Comparison of ENCODE assay signal across 8 cellular contexts in genomic region chr15:76903251-76903681, GRCh38. TPM values are rescaled to one million over a fixed set of nuclear protein-coding genes. Genes with fewer than 3 reads are reported as not detected.
A peak's percentile ranks its signal among the peaks of the same experiment; 100 is the strongest.
DNase-seq lines count a peak whose midpoint lies in the region; TF ChIP-seq lines count a peak whose summit lies in the region.

No MANE protein-coding gene starts in this region.

- peaks cover 22% of the 10 kb centered on the region for H3F3A ChIP-seq in SK-N-SH (replicated peaks; ENCODE audit: insufficient read depth)

- no peak overlapping the region for H3K4me3 ChIP-seq in SK-N-SH (ENCODE audit: low read depth in 2 of 2, low read length in 1 of 2)
- no peak overlapping the region for H3K4me3 ChIP-seq in skeletal muscle tissue (ENCODE audit: low read length in 3 of 3)

- no peak overlapping the region for H2BK5ac ChIP-seq in H9 (ENCODE audit: insufficient read length, low read length)

- H2BK12ac ChIP-seq in H9 (ENCODE audit: insufficient read length, low read depth, low read length): no peak overlapping the region

- TF ChIP-seq EP300 in SK-N-SH (IDR thresholded peaks at IDR 0.05; ENCODE audit: borderline replicate concordance in 1 of 2, low read depth in 1 of 2, low read length in 1 of 2): no peak

- H3K4me2 ChIP-seq in H9 (ENCODE audit: insufficient read depth, insufficient read length, low read length): no peak overlapping the region
- peak overlapping the region; percentile 25; the same call in 1 of the 2 replicates for H3K4me2 ChIP-seq in SK-N-SH

- H3K27me3 Mint-ChIP-seq in H9 (ENCODE audit: low read depth): peaks cover 39% of the 10 kb centered on the region

- no peaks in the 10 kb centered on the region for H3K79me1 ChIP-seq in H9 (ENCODE audit: insufficient read depth, low read depth, low read length, poor library complexity, severe bottlenecking)

- H2BK20ac ChIP-seq in H9 (ENCODE audit: low read depth, low read length, poor library complexity, severe bottlenecking): no peak overlapping the region

- H4K5ac ChIP-seq in H9 (ENCODE audit: insufficient read length, low read depth, low read length): no peak overlapping the region

- H3K4ac ChIP-seq in H9 (ENCODE audit: low read depth, low read length): no peak overlapping the region

- no peak overlapping the region for H4K8ac ChIP-seq in H9 (replicated peaks; ENCODE audit: insufficient read length, low read depth, low read length)

- no peak overlapping the region for H2AK5ac ChIP-seq in H9 (ENCODE audit: insufficient read length, low read length)

- H4K20me1 ChIP-seq in H9 (ENCODE audit: control insufficient read depth, insufficient read depth, insufficient read length) (no peaks in the 10 kb centered on the region), SK-N-SH (ENCODE audit: insufficient read depth) (no peaks in the 10 kb centered on the region)

- H3K36me3 Mint-ChIP-seq in H9 (ENCODE audit: insufficient read depth in 1 of 3, low read depth in 3 of 3): peaks cover 12 to 23% (median 13%) of the 10 kb centered on the region in 3 experiments

- H3K27ac Mint-ChIP-seq in H9: no peak overlapping the region

- peak; percentile 49 for DNase-seq in DMS53 (lab: John Stamatoyannopoulos, UW)
- DNase-seq in DMS53 treated with DMSO at 0.1 percent for 48 hours (lab: John Stamatoyannopoulos, UW; ENCODE audit: unreplicated experiment): no peak
- DNase-seq in H9: no peak
- peak; percentile 50 for DNase-seq in SK-N-SH
- peak; percentile 32 for DNase-seq in fibroblast of gingiva (ENCODE audit: low read depth)
- no peak for DNase-seq in NCI-H774 (lab: John Stamatoyannopoulos, UW)
- DNase-seq in activated effector memory CD4-positive, alpha-beta T cell treated with Interleukin-2 at 50 U/mL for 16 hours: no peak

- TF ChIP-seq CTCF in H9 (conservative IDR thresholded peaks at IDR 0.05) (peak; percentile 51), SK-N-SH (IDR thresholded peaks at IDR 0.05) (peak; percentile 44)

- H3K9me3 ChIP-seq in H9 (ENCODE audit: control insufficient read depth, low read depth, low read length) (no peaks in the 10 kb centered on the region), SK-N-SH (no peaks in the 10 kb centered on the region), skeletal muscle tissue (ENCODE audit: control insufficient read depth in 3 of 3, low read length in 3 of 3) (no peaks in the 10 kb centered on the region)

- H3K9me3 Mint-ChIP-seq in H9: peaks cover 12 to 17% of the 10 kb centered on the region in 2 experiments

- H3K4me1 Mint-ChIP-seq in H9: peaks cover 15 to 23% of the 10 kb centered on the region in 2 experiments

- H3K23ac ChIP-seq in H9 (ENCODE audit: insufficient read length, low read depth, low read length): no peak overlapping the region

- peaks cover 9% of the 10 kb centered on the region for H3K23me2 ChIP-seq in H9 (ENCODE audit: insufficient read length, low read depth, low read length, poor library complexity, severe bottlenecking)

- CTCF ChIA-PET in SK-N-SH (lab: Yijun Ruan, JAX): interaction anchor here (1.0 to 2.3 kb wide), 2 partner anchors 36 to 120 kb away, joined by 3 to 7 read pairs; no protein-coding TSS in a partner anchor

- H3K79me2 ChIP-seq in H9 (ENCODE audit: insufficient read depth, low read length): no peaks in the 10 kb centered on the region
- peaks cover 14% of the 10 kb centered on the region; the same call in 1 of the 2 replicates for H3K79me2 ChIP-seq in SK-N-SH (ENCODE audit: insufficient read depth)

- no peaks in the 10 kb centered on the region; the same call in 1 of the 2 replicates for H3K4me1 ChIP-seq in H9 (ENCODE audit: insufficient read depth, low read length)
- peaks cover 13 to 15% of the 10 kb centered on the region in 2 experiments; a peak in 3 of 4 replicates for H3K4me1 ChIP-seq in SK-N-SH (ENCODE audit: control insufficient read depth in 1 of 2, insufficient read depth in 2 of 2, low read depth in 1 of 2, low read length in 1 of 2)
- H3K4me1 ChIP-seq in skeletal muscle tissue (ENCODE audit: control insufficient read depth in 3 of 3, insufficient read depth in 3 of 3, low read length in 3 of 3): peaks cover 18 to 27% (median 23%) of the 10 kb centered on the region in 3 donors

- no peaks in the 10 kb centered on the region for H3K9me2 ChIP-seq in SK-N-SH

- no peak overlapping the region for H2AFZ ChIP-seq in H9 (ENCODE audit: low read length)
- H2AFZ ChIP-seq in SK-N-SH (ENCODE audit: low read depth): no peak overlapping the region

- no peak overlapping the region for H3K14ac ChIP-seq in H9 (ENCODE audit: insufficient read depth, low read length)

- H2BK15ac ChIP-seq in H9 (ENCODE audit: low read depth, low read length): no peak overlapping the region

- H4K91ac ChIP-seq in H9 (ENCODE audit: insufficient read length, low read depth, low read length): no peak overlapping the region

- no peak overlapping the region for H2BK120ac ChIP-seq in H9 (ENCODE audit: low read depth, low read length, poor library complexity, severe bottlenecking)

- H3K9ac ChIP-seq in H9 (ENCODE audit: extremely low read depth, insufficient read length, low read length): no peak overlapping the region
- no peak overlapping the region for H3K9ac ChIP-seq in SK-N-SH
- H3K9ac ChIP-seq in skeletal muscle tissue (ENCODE audit: low read depth in 1 of 3, low read length in 3 of 3): no peak overlapping the region

- POLR2A ChIA-PET in SK-N-SH (lab: Yijun Ruan, JAX): no interaction called here

- H3K18ac ChIP-seq in H9 (ENCODE audit: insufficient read length, low read depth, low read length): no peak overlapping the region

- H3K4me3 Mint-ChIP-seq in H9: 0 out of 5 replicates have a peak overlapping the region, but pooled peaks of 1 of the 2 experiments have one; percentile 3

- H3K27ac ChIP-seq in H9 (ENCODE audit: insufficient read length, low read depth, low read length) (no peak overlapping the region), SK-N-SH (ENCODE audit: low read depth in 2 of 2, low read length in 1 of 2) (no peak overlapping the region; a peak in 1 of 4 replicates), skeletal muscle tissue (ENCODE audit: low read depth, low read length) (peak overlapping the region; percentile 98)

- no peak overlapping the region for H3T11ph ChIP-seq in H9 (ENCODE audit: low read length)

- H3K27me3 ChIP-seq in H9 (ENCODE audit: insufficient read depth, low read length): no peaks in the 10 kb centered on the region; the same call in 1 of the 2 replicates
- H3K27me3 ChIP-seq in SK-N-SH (ENCODE audit: insufficient read depth): no peaks in the 10 kb centered on the region
- H3K27me3 ChIP-seq in skeletal muscle tissue (ENCODE audit: control insufficient read depth in 3 of 3, insufficient read depth in 3 of 3, low read length in 3 of 3): no peaks in the 10 kb centered on the region

- no peaks in the 10 kb centered on the region for H3K36me3 ChIP-seq in SK-N-SH (replicated peaks in 1 of 2; ENCODE audit: control insufficient read depth in 1 of 2, insufficient read depth in 2 of 2, low read length in 1 of 2)
- no peaks in the 10 kb centered on the region for H3K36me3 ChIP-seq in skeletal muscle tissue (ENCODE audit: control insufficient read depth in 3 of 3, insufficient read depth in 3 of 3, low read length in 3 of 3)

- TF ChIP-seq RAD21 in SK-N-SH (IDR thresholded peaks at IDR 0.05; ENCODE audit: low read length): peak; percentile 60

- H3K56ac ChIP-seq in H9 (ENCODE audit: insufficient read length, low read depth, low read length): no peak overlapping the region

TF ChIP-seq in SK-N-SH, 30 proteins besides CTCF, POLR2A, EP300 and RAD21:
- TF ChIP-seq JUND (IDR thresholded peaks at IDR 0.05) (no peak), RXRA (IDR thresholded peaks at IDR 0.05; ENCODE audit: borderline replicate concordance, low read depth) (no peak), MAX (IDR thresholded peaks at IDR 0.05; ENCODE audit: low read depth) (no peak), RCOR1 (IDR thresholded peaks at IDR 0.05; ENCODE audit: low read length) (no peak), FOSL2 (IDR thresholded peaks at IDR 0.05; ENCODE audit: borderline replicate concordance, low read depth) (peak; percentile 7; the same call in 1 of the 2 replicates), NFIC (IDR thresholded peaks at IDR 0.05; ENCODE audit: borderline replicate concordance) (no peak), MXI1 (IDR thresholded peaks at IDR 0.05; ENCODE audit: low read depth, low read length) (no peak), GATA2 (CRISPR knock-in tag; IDR thresholded peaks at IDR 0.05) (no peak)

RNA-seq across cellular contexts. Expression of gene SCAPER, which starts 1.9 kb away (rescaled TPM):
- total RNA-seq in H9 (2021): 7.2 and 7.4 TPM in 2 replicates
- polyA plus RNA-seq in SK-N-SH (2012; rRNA removed): 1.8 and 2.5 TPM in 2 replicates
- polyA plus RNA-seq in SK-N-SH (2012; cell fraction: cytosol; rRNA removed): 2.3 and 3.1 TPM in 2 replicates
- polyA plus RNA-seq in SK-N-SH (2012; cell fraction: nucleus; rRNA removed): 2.8 and 4.2 TPM in 2 replicates
- total RNA-seq in skeletal muscle tissue: 56.9 TPM

RNA-seq across cellular contexts. Expression of gene RCN2, which starts 28.3 kb away (rescaled TPM):
- total RNA-seq in H9 (2021) (134 and 139 TPM in 2 replicates), skeletal muscle tissue (27.1 TPM)
- 78.6 and 94.1 TPM in 2 replicates for polyA plus RNA-seq in SK-N-SH (2012; rRNA removed)
- 117 and 171 TPM in 2 replicates for polyA plus RNA-seq in SK-N-SH (2012; cell fraction: cytosol; rRNA removed)
- polyA plus RNA-seq in SK-N-SH (2012; cell fraction: nucleus; rRNA removed): 40.1 and 45.9 TPM in 2 replicates

Comparison
In these comparisons a context has a peak if more than half of its experiments do, and no peak if none do; other contexts are left out.
1. DNase-seq: peak in DMS53 (single experiment), SK-N-SH (single experiment) and fibroblast of gingiva (single experiment); none in DMS53 treated with DMSO at 0.1 percent for 48 hours (single experiment), H9 (single experiment), NCI-H774 (single experiment) and activated effector memory CD4-positive, alpha-beta T cell treated with Interleukin-2 at 50 U/mL for 16 hours (single experiment).